32 cellular contexts compared by ENCODE assay signal in genomic region chr4:181594188-181594587, GRCh38.
"Had no signal": no experiment of that assay in that cellular context is flagged by ENCODE, and none has a peak within 500 bp of the region (broad histone marks: within the 10 kb centered on the region; RNA-seq: fewer than 3 reads in every experiment).

No MANE protein-coding gene starts in this region.

- H3K4me2 ChIP-seq: neural progenitor cell, smooth muscle cell had no signal

- H3K9me3 ChIP-seq: ovary, psoas muscle, suprapubic skin, testis, tibial artery, transverse colon, upper lobe of left lung, vagina had no signal

- H3K36me3 ChIP-seq: neural progenitor cell, ovary, spleen, suprapubic skin, tibial artery, transverse colon, upper lobe of left lung, vagina had no signal

- FAIRE-seq: urothelium cell line had no signal

- H3K9ac ChIP-seq: neural progenitor cell, parathyroid adenoma had no signal

- H3K27ac ChIP-seq: neural progenitor cell, ovary, parathyroid adenoma, psoas muscle, skin epidermis, spleen, suprapubic skin, testis, tibial artery, transverse colon, upper lobe of left lung, vagina had no signal

- H3K27ac Mint-ChIP-seq: naive thymus-derived CD8-positive, alpha-beta T cell; natural killer cell treated with Interleukin-12 subunit alpha and Interleukin-12 subunit beta and Interleukin-15 and Interleukin-18, amount 100 ng/mL, for 72 hours; neural progenitor cell; progenitor cell of endocrine pancreas; stimulated activated memory B cell treated with anti-CD40 and anti-IgM and Interleukin-4, amounts not matched to agents 10 μg/mL and 1 μg/mL and 100 μg/mL, for 72 hours; stimulated activated naive CD8-positive, alpha-beta T cell treated with anti-CD3 and anti-CD28 coated beads, Interleukin-15, amount 100 ng/mL, for 72 hours had no signal

- H3K27me3 ChIP-seq: neural progenitor cell, ovary, spleen, suprapubic skin, testis, tibial artery, transverse colon, upper lobe of left lung, vagina had no signal

- H3K4me1 Mint-ChIP-seq: naive B cell; naive thymus-derived CD8-positive, alpha-beta T cell; stimulated activated memory B cell treated with anti-CD40 and anti-IgM and Interleukin-4, amounts not matched to agents 10 μg/mL and 1 μg/mL and 100 μg/mL, for 72 hours; stimulated activated naive CD8-positive, alpha-beta T cell treated with anti-CD3 and anti-CD28 coated beads, Interleukin-15, amount 100 ng/mL, for 72 hours had no signal

- H2AFZ ChIP-seq: neural progenitor cell, parathyroid adenoma had no signal

- H3K27me3 Mint-ChIP-seq: naive B cell; naive thymus-derived CD8-positive, alpha-beta T cell; natural killer cell treated with Interleukin-12 subunit alpha and Interleukin-12 subunit beta and Interleukin-15 and Interleukin-18, amount 100 ng/mL, for 72 hours; progenitor cell of endocrine pancreas; stimulated activated memory B cell treated with anti-CD40 and anti-IgM and Interleukin-4, amounts not matched to agents 10 μg/mL and 1 μg/mL and 100 μg/mL, for 72 hours; stimulated activated naive CD8-positive, alpha-beta T cell treated with anti-CD3 and anti-CD28 coated beads, Interleukin-15, amount 100 ng/mL, for 72 hours had no signal

- DNase-seq: naive B cell; naive thymus-derived CD8-positive, alpha-beta T cell; occipital lobe; ovary; posterior cingulate gyrus; psoas muscle; right cardiac atrium; spleen; stimulated activated CD4-positive, alpha-beta T cell treated with anti-CD3 and anti-CD28 coated beads, Interleukin-12 subunit alpha, Interleukin-12 subunit beta, amount 100 ng/mL, for 4 hours; stimulated activated CD4-positive, alpha-beta T cell treated with anti-CD3 and anti-CD28 coated beads, Interleukin-1b, Interleukin-23, amount 100 ng/mL, for 48 hours; stimulated activated CD4-positive, alpha-beta T cell treated with anti-CD3 and anti-CD28 coated beads, Interleukin-4, amount 100 ng/mL, for 1 hour; stimulated activated CD4-positive, alpha-beta T cell treated with anti-CD3 and anti-CD28 coated beads, Interleukin-4, amount 100 ng/mL, for 4 hours; stimulated activated CD8-positive, alpha-beta memory T cell treated with anti-CD3 and anti-CD28 coated beads, Interleukin-4, amount 100 ng/mL, for 48 hours; stimulated activated naive CD4-positive, alpha-beta T cell; stimulated activated naive CD8-positive, alpha-beta T cell treated with anti-CD3 and anti-CD28 coated beads, Interleukin-15, amount 100 ng/mL, for 72 hours; stimulated activated naive CD8-positive, alpha-beta T cell treated with anti-CD3 and anti-CD28 coated beads, Interleukin-15, Interleukin-2, amounts not matched to agents 100 U/mL and 50 U/mL, for 24 hours; substantia nigra; testis; tibial artery; transverse colon; upper lobe of left lung had no signal

- H3K4me3 Mint-ChIP-seq: naive B cell; naive thymus-derived CD8-positive, alpha-beta T cell; natural killer cell treated with Interleukin-12 subunit alpha and Interleukin-12 subunit beta and Interleukin-15 and Interleukin-18, amount 100 ng/mL, for 72 hours; neural progenitor cell; stimulated activated memory B cell treated with anti-CD40 and anti-IgM and Interleukin-4, amounts not matched to agents 10 μg/mL and 1 μg/mL and 100 μg/mL, for 72 hours; stimulated activated naive CD8-positive, alpha-beta T cell treated with anti-CD3 and anti-CD28 coated beads, Interleukin-15, amount 100 ng/mL, for 72 hours had no signal

- H3K4me1 ChIP-seq: neural progenitor cell, parathyroid adenoma, psoas muscle, spleen, suprapubic skin, testis, tibial artery, transverse colon, upper lobe of left lung, vagina had no signal

- ATAC-seq: naive thymus-derived CD8-positive, alpha-beta T cell; natural killer cell treated with Interleukin-12 subunit alpha and Interleukin-12 subunit beta and Interleukin-15 and Interleukin-18, amount 100 ng/mL, for 72 hours; psoas muscle; right cardiac atrium; sciatic nerve; stimulated activated memory B cell treated with anti-CD40 and anti-IgM and Interleukin-4, amounts not matched to agents 10 μg/mL and 1 μg/mL and 100 μg/mL, for 72 hours; stimulated activated naive CD8-positive, alpha-beta T cell treated with anti-CD3 and anti-CD28 coated beads, Interleukin-15, amount 100 ng/mL, for 72 hours; stimulated activated naive CD8-positive, alpha-beta T cell treated with anti-CD3 and anti-CD28 coated beads, Interleukin-15, Interleukin-2, amounts not matched to agents 100 U/mL and 50 U/mL, for 24 hours had no signal

- H3K4me3 ChIP-seq: neural progenitor cell, ovary, psoas muscle, skin epidermis, smooth muscle cell, spleen, suprapubic skin, testis, tibial artery, transverse colon, upper lobe of left lung, vagina had no signal

- H3K36me3 Mint-ChIP-seq: naive B cell; naive thymus-derived CD8-positive, alpha-beta T cell; natural killer cell treated with Interleukin-12 subunit alpha and Interleukin-12 subunit beta and Interleukin-15 and Interleukin-18, amount 100 ng/mL, for 72 hours; stimulated activated memory B cell treated with anti-CD40 and anti-IgM and Interleukin-4, amounts not matched to agents 10 μg/mL and 1 μg/mL and 100 μg/mL, for 72 hours had no signal

- H3K79me2 ChIP-seq: parathyroid adenoma had no signal
